9 cellular contexts compared by ENCODE assay signal in the genomic region with DNA sequence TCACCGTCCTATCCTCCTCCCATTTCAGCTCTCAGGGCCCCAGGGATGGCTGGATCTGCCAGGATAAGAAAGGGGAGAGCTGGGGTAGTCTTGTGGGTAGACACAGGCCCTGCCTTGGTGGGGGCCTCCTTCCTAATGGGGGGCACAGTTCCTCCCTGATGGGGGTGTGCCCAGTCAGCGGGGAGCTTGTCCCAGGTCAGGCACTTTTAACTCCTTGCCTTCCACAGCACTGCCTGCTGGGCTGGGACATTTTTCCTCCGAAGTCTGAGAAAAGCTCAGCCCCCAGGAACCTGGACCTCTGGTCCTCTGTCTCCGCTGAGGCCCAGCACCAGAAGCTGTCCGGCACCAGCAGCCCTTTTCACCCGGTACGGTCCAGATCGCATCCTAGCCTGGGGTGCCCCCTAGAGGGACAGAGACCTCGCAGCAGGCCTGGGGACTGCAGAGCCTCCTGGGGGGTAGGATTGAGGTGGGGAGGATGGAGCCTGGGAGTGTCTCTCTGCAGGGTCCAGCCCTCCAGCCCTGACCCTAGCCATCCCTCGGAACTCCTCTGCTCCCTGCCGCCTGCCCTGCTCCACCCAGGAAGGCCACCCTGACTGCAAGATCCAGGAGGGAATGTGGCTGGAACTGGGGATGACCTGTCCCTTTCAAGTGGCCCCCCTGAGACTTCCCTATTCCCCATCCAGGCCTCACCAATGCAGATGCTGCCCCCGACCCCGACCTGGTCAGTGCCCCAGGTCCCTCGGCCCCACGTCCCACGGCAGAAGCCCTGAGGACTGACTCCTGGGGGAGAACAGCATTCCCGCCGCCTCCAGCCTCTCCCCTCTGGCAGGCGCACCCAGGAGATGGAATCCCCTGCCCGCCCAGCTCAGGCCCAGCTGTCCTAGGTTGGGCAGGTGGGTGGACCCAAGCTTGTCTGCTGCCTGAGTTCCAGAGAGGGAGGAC. TPM values are rescaled to one million over a fixed set of nuclear protein-coding genes. Genes with fewer than 3 reads are reported as not detected.
DNase-seq lines count a peak whose midpoint lies in the region; ATAC-seq and TF ChIP-seq lines count a peak whose summit lies in the region.
"Had no signal": no experiment of that assay in that cellular context is flagged by ENCODE, and none has a peak within 500 bp of the region (broad histone marks: within the 10 kb centered on the region; RNA-seq: fewer than 3 reads in every experiment).

No MANE protein-coding gene starts in this region.

- DNase-seq in activated CD4-positive, CD25-positive, alpha-beta regulatory T cell treated with anti-CD3 and anti-CD28 coated beads, Interleukin-2, amount 50 U/mL, for 72 hours: no peak
- peak; percentile 38 for DNase-seq in UCSD-AML1 (lab: John Stamatoyannopoulos, UW; ENCODE audit: unreplicated experiment)
- DNase-seq in esophagus muscularis mucosa (ENCODE audit: extremely low spot score): no peak
- no peak for DNase-seq in osteocyte (ENCODE audit: extremely low spot score, unreplicated experiment)
- DNase-seq in COR-L47 (lab: John Stamatoyannopoulos, UW): no peak

- TF ChIP-seq CTCF in esophagus muscularis mucosa (IDR thresholded peaks at IDR 0.05) (peak; percentile 34 to 64 (median 49)), osteocyte (IDR thresholded peaks at IDR 0.05) (peak; percentile 49)

- H3K36me3 ChIP-seq in esophagus muscularis mucosa: peaks cover 13 to 60% (median 48%) of the 10 kb centered on the region in 4 donors

- H3K27ac ChIP-seq in esophagus muscularis mucosa (replicated peaks in 1 of 4): no peak overlapping the region

- no peaks in the 10 kb centered on the region for H3K9me3 ChIP-seq in esophagus muscularis mucosa

- peaks cover 15% of the 10 kb centered on the region for H3K36me3 Mint-ChIP-seq in osteocyte (ENCODE audit: unreplicated experiment)

- H3K9me3 Mint-ChIP-seq in osteocyte (ENCODE audit: unreplicated experiment): no peaks in the 10 kb centered on the region

- no peaks in the 10 kb centered on the region for H3K27me3 Mint-ChIP-seq in osteocyte (ENCODE audit: unreplicated experiment)

- ATAC-seq in activated CD4-positive, CD25-positive, alpha-beta regulatory T cell treated with anti-CD3 and anti-CD28 coated beads, Interleukin-2, amount 50 U/mL, for 24 hours: peak; percentile 58 to 63
- ATAC-seq in HG02588 (IDR thresholded peaks at IDR 0.05; ENCODE audit: unreplicated experiment) (no peak), GM21723 (IDR thresholded peaks at IDR 0.05; ENCODE audit: unreplicated experiment) (no peak)

- intact Hi-C loops in esophagus muscularis mucosa (cut with DNase I): loop anchor here (5.0 kb wide), 1 partner anchor 194 kb away; no protein-coding TSS in a partner anchor

- no peak for TF ChIP-seq POLR2A in esophagus muscularis mucosa (IDR thresholded peaks at IDR 0.05; ENCODE audit: low read depth)

- H3K4me1 Mint-ChIP-seq in osteocyte (ENCODE audit: unreplicated experiment): peaks cover 2% of the 10 kb centered on the region

- no peak overlapping the region for H3K4me3 ChIP-seq in esophagus muscularis mucosa

- no peak overlapping the region for H3K4me3 Mint-ChIP-seq in osteocyte (ENCODE audit: unreplicated experiment)

- no peak for TF ChIP-seq EP300 in esophagus muscularis mucosa (IDR thresholded peaks at IDR 0.05)

- WGBS in esophagus muscularis mucosa: 56% methylated on average over 11 of the region's 20 CpGs

- H3K4me1 ChIP-seq in esophagus muscularis mucosa: peaks cover 0 to 4% (median 0%) of the 10 kb centered on the region in 4 donors

- no peak overlapping the region for H3K27ac Mint-ChIP-seq in osteocyte (ENCODE audit: unreplicated experiment)

- H3K27me3 ChIP-seq in esophagus muscularis mucosa: no peaks in the 10 kb centered on the region

RNA-seq across cellular contexts. Expression of a gene that starts 12.0 kb away (rescaled TPM):
- total RNA-seq in esophagus muscularis mucosa (10 to 100 TPM; 30.7 to 52.3 (median 39.8) TPM), osteocyte (19.8 and 24.0 TPM in 2 replicates)

RNA-seq across cellular contexts. Expression of a gene that starts 31.8 kb away (rescaled TPM):
- total RNA-seq in esophagus muscularis mucosa: 1 to 10 TPM in 3 of 4 donors, under 1 TPM in 1; 0.83 to 2.8 (median 2.3) TPM
- total RNA-seq in osteocyte: not detected in 2 replicates
- total RNA-seq: renal cortical epithelial cell had no signal

RNA-seq across cellular contexts. Expression of a gene that starts 51.1 kb away (rescaled TPM):
- total RNA-seq in esophagus muscularis mucosa (100 to 1,000 TPM; 166 to 242 (median 191) TPM), osteocyte (64.6 and 69.2 TPM in 2 replicates)

Comparison
In these comparisons a context has a peak if more than half of its experiments do, and no peak if none do; other contexts are left out.
1. ATAC-seq: peak in activated CD4-positive, CD25-positive, alpha-beta regulatory T cell treated with anti-CD3 and anti-CD28 coated beads, Interleukin-2, amount 50 U/mL, for 24 hours (2 of 2); none in HG02588 (single experiment) and GM21723 (single experiment).